Comparison of ENCODE assay signal across 23 cellular contexts in genomic region chr5:40599676-40600075, GRCh38.
"Had no signal": no experiment of that assay in that cellular context is flagged by ENCODE, and none has a peak within 500 bp of the region (broad histone marks: within the 10 kb centered on the region; RNA-seq: fewer than 3 reads in every experiment).

No MANE protein-coding gene starts in this region.

- DNase-seq: activated CD4-positive, alpha-beta T cell treated with anti-CD3 and anti-CD28 coated beads, Interleukin-2, amount 10 ng/mL, durations not matched to agents 7 days and 5 days; activated effector memory CD4-positive, alpha-beta T cell treated with Interleukin-2 at 50 U/mL for 16 hours; activated naive CD4-positive, alpha-beta T cell treated with anti-CD3 and anti-CD28 coated beads, Interleukin-2, amount 50 U/mL, for 16 hours; activated T-cell treated with anti-CD3 and anti-CD28 coated beads, Interleukin-2, amount 50 U/mL, for 4 hours; aorta; central memory CD4-positive, alpha-beta T cell; effector memory CD4-positive, alpha-beta T cell; gastrocnemius medialis; head of caudate nucleus; hypothalamus; mucosa of descending colon; nucleus accumbens; right lobe of liver; stimulated activated CD4-positive, alpha-beta T cell treated with anti-CD3 and anti-CD28 coated beads, Interleukin-1b, Interleukin-23, amount 100 ng/mL, for 48 hours; SW 1271; testis had no signal

- H3K4me3 Mint-ChIP-seq: activated CD4-positive, alpha-beta T cell treated with anti-CD3 and anti-CD28 coated beads, Interleukin-2, amount 10 ng/mL, durations not matched to agents 7 days and 5 days; activated T-cell treated with anti-CD3 and anti-CD28 coated beads, Interleukin-2, amount 50 U/mL, for 4 hours; brain; memory B cell; type B pancreatic cell had no signal

- H3K4me1 ChIP-seq: gastrocnemius medialis, parathyroid adenoma, right lobe of liver, testis had no signal

- H3K79me2 ChIP-seq: parathyroid adenoma had no signal

- H3K9me3 ChIP-seq: esophagus muscularis mucosa, gastrocnemius medialis, mucosa of descending colon, right lobe of liver, testis had no signal

- H3K9me3 Mint-ChIP-seq: activated T-cell treated with anti-CD3 and anti-CD28 coated beads, Interleukin-2, amount 50 U/mL, for 4 hours; brain; type B pancreatic cell had no signal

- ATAC-seq: activated T-cell treated with anti-CD3 and anti-CD28 coated beads, Interleukin-2, amount 50 U/mL, for 4 hours; gastrocnemius medialis; mucosa of descending colon; right lobe of liver had no signal

- H3K9ac ChIP-seq: parathyroid adenoma had no signal

- H3K27ac Mint-ChIP-seq: activated CD4-positive, alpha-beta T cell treated with anti-CD3 and anti-CD28 coated beads, Interleukin-2, amount 10 ng/mL, durations not matched to agents 7 days and 5 days; brain; memory B cell; type B pancreatic cell had no signal

- H2AFZ ChIP-seq: parathyroid adenoma had no signal

- H3K27ac ChIP-seq: esophagus muscularis mucosa, gastrocnemius medialis, parathyroid adenoma, right lobe of liver, SK-N-MC, skin epidermis, testis had no signal

- H3K4me3 ChIP-seq: esophagus muscularis mucosa, gastrocnemius medialis, mucosa of descending colon, right lobe of liver, SK-N-MC, skin epidermis, testis had no signal

- H3K27me3 Mint-ChIP-seq: activated CD4-positive, alpha-beta T cell treated with anti-CD3 and anti-CD28 coated beads, Interleukin-2, amount 10 ng/mL, durations not matched to agents 7 days and 5 days; memory B cell; type B pancreatic cell had no signal

- H3K27me3 ChIP-seq: esophagus muscularis mucosa, gastrocnemius medialis, right lobe of liver, testis had no signal

- H3K36me3 Mint-ChIP-seq: brain, memory B cell, type B pancreatic cell had no signal

- H3K36me3 ChIP-seq: esophagus muscularis mucosa, gastrocnemius medialis, right lobe of liver had no signal
